Comparison of ENCODE assay signal across 1 cellular context in the genomic region with DNA sequence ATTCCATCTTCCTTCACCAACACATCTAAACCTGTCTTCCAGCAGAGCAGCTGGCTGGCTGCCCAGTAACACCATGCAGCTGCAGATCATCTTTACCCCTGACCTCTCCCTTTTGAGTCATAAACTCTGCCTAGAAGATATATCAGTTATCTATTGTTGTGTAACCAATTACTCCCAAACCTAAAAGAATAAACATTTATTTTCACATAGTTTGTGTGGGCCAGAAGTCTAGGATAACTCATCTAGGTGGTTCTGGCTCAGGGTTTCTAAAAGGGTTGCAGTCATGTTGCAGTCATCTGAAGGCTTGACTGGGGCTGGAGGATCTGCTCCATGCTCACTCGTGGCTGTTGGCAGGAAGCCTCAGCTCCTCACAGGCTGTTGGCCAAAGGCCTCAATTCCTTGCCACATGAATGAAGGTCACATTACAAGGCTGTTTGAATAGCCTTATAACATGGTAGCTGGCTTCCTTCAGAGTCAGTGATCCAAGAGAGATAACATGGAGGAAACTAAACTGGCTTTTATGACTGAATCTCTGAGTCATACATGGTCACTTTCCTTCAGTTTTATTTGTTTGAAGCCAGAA.
TF ChIP-seq lines count a peak whose summit lies in the region.

No MANE protein-coding gene starts in this region.

TF ChIP-seq in endothelial cell of umbilical vein, 7 proteins besides CTCF, POLR2A, EP300 and RAD21:
- TF ChIP-seq FOS (IDR thresholded peaks at IDR 0.05; ENCODE audit: borderline replicate concordance, insufficient read depth, low read length) = peak; percentile 63
- TF ChIP-seq EZH2 (IDR thresholded peaks at IDR 0.05; ENCODE audit: borderline replicate concordance, low read depth, low read length, severe bottlenecking) = no peak
- TF ChIP-seq, protein P1, sequence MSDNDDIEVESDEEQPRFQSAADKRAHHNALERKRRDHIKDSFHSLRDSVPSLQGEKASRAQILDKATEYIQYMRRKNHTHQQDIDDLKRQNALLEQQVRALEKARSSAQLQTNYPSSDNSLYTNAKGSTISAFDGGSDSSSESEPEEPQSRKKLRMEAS (IDR thresholded peaks at IDR 0.05; ENCODE audit: insufficient read depth, insufficient read length) = no peak
- TF ChIP-seq POLR2AphosphoS5 (IDR thresholded peaks at IDR 0.05; ENCODE audit: insufficient read depth, low read depth, low read length) = peak; percentile 20
- TF ChIP-seq MYC (IDR thresholded peaks at IDR 0.05; ENCODE audit: low read depth, low read length) = no peak
- TF ChIP-seq JUN (IDR thresholded peaks at IDR 0.05; ENCODE audit: borderline replicate concordance, insufficient read depth, insufficient read length, low read depth) = peak; percentile 11
- TF ChIP-seq GATA2 (IDR thresholded peaks at IDR 0.05; ENCODE audit: insufficient read depth, insufficient read length, low read depth, low read length) = peak; percentile 87
